11 cellular contexts compared by ENCODE assay signal in genomic region chr10:3455385-3456334, GRCh38.
A peak's percentile ranks its signal among the peaks of the same experiment; 100 is the strongest.
DNase-seq lines count a peak whose midpoint lies in the region; ATAC-seq and TF ChIP-seq lines count a peak whose summit lies in the region.
"Had no signal": no experiment of that assay in that cellular context is flagged by ENCODE, and none has a peak within 500 bp of the region (broad histone marks: within the 10 kb centered on the region; RNA-seq: fewer than 3 reads in every experiment).

No MANE protein-coding gene starts in this region.

- no peak for DNase-seq in left ventricle myocardium inferior
- DNase-seq in right atrium auricular region (ENCODE audit: low spot score) = no peak
- DNase-seq in activated CD8-positive, alpha-beta T cell treated with anti-CD3 and anti-CD28 coated beads, Interleukin-2, amount 10 ng/mL, durations not matched to agents 7 days and 5 days = no peak
- DNase-seq in glomerular visceral epithelial cell (ENCODE audit: extremely low spot score) = peak; percentile 83
- no peak for DNase-seq in type B pancreatic cell (ENCODE audit: extremely low spot score, unreplicated experiment)
- DNase-seq in NK-92 (lab: John Stamatoyannopoulos, UW; ENCODE audit: unreplicated experiment) = no peak
- DNase-seq in HAP-1 (ENCODE audit: low spot score in 2 of 2) = no peak
- DNase-seq: BE2C; central memory CD4-positive, alpha-beta T cell; NCI-H510A treated with DMSO at 0.1 percent for 48 hours had no signal

- intact Hi-C loops in left ventricle myocardium inferior (cut with micrococcal nuclease) = no loop called here

- peaks cover 5% of the 10 kb centered on the region for H3K27me3 Mint-ChIP-seq in activated CD8-positive, alpha-beta T cell treated with anti-CD3 and anti-CD28 coated beads, Interleukin-2, amount 10 ng/mL, durations not matched to agents 7 days and 5 days (ENCODE audit: low read depth)
- H3K27me3 Mint-ChIP-seq in type B pancreatic cell = no peaks in the 10 kb centered on the region

- no peak for ATAC-seq in activated CD8-positive, alpha-beta T cell treated with anti-CD3 and anti-CD28 coated beads, Interleukin-2, amount 10 ng/mL, durations not matched to agents 7 days and 5 days
- no peak for ATAC-seq in GM19467 (IDR thresholded peaks at IDR 0.05; ENCODE audit: unreplicated experiment)

- no peaks in the 10 kb centered on the region for H3K9me3 Mint-ChIP-seq in activated CD8-positive, alpha-beta T cell treated with anti-CD3 and anti-CD28 coated beads, Interleukin-2, amount 10 ng/mL, durations not matched to agents 7 days and 5 days (ENCODE audit: insufficient read depth)
- peaks cover 15% of the 10 kb centered on the region for H3K9me3 Mint-ChIP-seq in type B pancreatic cell

- H3K4me1 ChIP-seq in left ventricle myocardium inferior = peaks cover 34% of the 10 kb centered on the region
- peaks cover 0 to 20% of the 10 kb centered on the region in 2 donors for H3K4me1 ChIP-seq in right atrium auricular region
- no peaks in the 10 kb centered on the region for H3K4me1 ChIP-seq in HAP-1
- H3K4me1 ChIP-seq: BE2C had no signal

- H3K27ac Mint-ChIP-seq in activated CD8-positive, alpha-beta T cell treated with anti-CD3 and anti-CD28 coated beads, Interleukin-2, amount 10 ng/mL, durations not matched to agents 7 days and 5 days = peak overlapping the region; percentile 76
- H3K27ac Mint-ChIP-seq in type B pancreatic cell = peak overlapping the region; percentile 63

- H3K36me3 Mint-ChIP-seq in activated CD8-positive, alpha-beta T cell treated with anti-CD3 and anti-CD28 coated beads, Interleukin-2, amount 10 ng/mL, durations not matched to agents 7 days and 5 days (ENCODE audit: low read depth) = no peaks in the 10 kb centered on the region
- H3K36me3 Mint-ChIP-seq in type B pancreatic cell = peaks cover 4% of the 10 kb centered on the region

- POLR2A ChIA-PET in activated CD8-positive, alpha-beta T cell treated with anti-CD3 and anti-CD28 coated beads, Interleukin-2, amount 10 ng/mL, durations not matched to agents 7 days and 5 days (lab: Charles Lee) = interaction anchor here (0.6 kb wide), 1 partner anchor 321 kb away, joined by 3 read pairs; no protein-coding TSS in a partner anchor

- no peaks in the 10 kb centered on the region for H3K9me3 ChIP-seq in left ventricle myocardium inferior (replicated peaks)
- H3K9me3 ChIP-seq in right atrium auricular region = no peaks in the 10 kb centered on the region
- no peaks in the 10 kb centered on the region for H3K9me3 ChIP-seq in HAP-1
- H3K9me3 ChIP-seq: BE2C had no signal

- CTCF ChIA-PET in activated CD8-positive, alpha-beta T cell treated with anti-CD3 and anti-CD28 coated beads, Interleukin-2, amount 10 ng/mL, durations not matched to agents 7 days and 5 days (lab: Charles Lee) = no interaction called here

- H3K36me3 ChIP-seq in left ventricle myocardium inferior = no peaks in the 10 kb centered on the region
- no peaks in the 10 kb centered on the region for H3K36me3 ChIP-seq in right atrium auricular region
- H3K36me3 ChIP-seq in HAP-1 (replicated peaks) = no peaks in the 10 kb centered on the region
- H3K36me3 ChIP-seq: BE2C had no signal

- in situ Hi-C loops in HAP-1 (cut with MboI; ENCODE audit: low sequenced_read_pairs) = no loop called here

- no peak for TF ChIP-seq CTCF in left ventricle myocardium inferior (IDR thresholded peaks at IDR 0.05; ENCODE audit: borderline replicate concordance)
- no peak for TF ChIP-seq CTCF in right atrium auricular region (IDR thresholded peaks at IDR 0.05)
- TF ChIP-seq CTCF in type B pancreatic cell (conservative IDR thresholded peaks at IDR 0.05) = no peak

- H3K4me1 Mint-ChIP-seq in activated CD8-positive, alpha-beta T cell treated with anti-CD3 and anti-CD28 coated beads, Interleukin-2, amount 10 ng/mL, durations not matched to agents 7 days and 5 days (ENCODE audit: low read depth) = peaks cover 23% of the 10 kb centered on the region
- peaks cover 40% of the 10 kb centered on the region for H3K4me1 Mint-ChIP-seq in type B pancreatic cell (ENCODE audit: unreplicated experiment)

- no peak overlapping the region for H3K4me3 Mint-ChIP-seq in activated CD8-positive, alpha-beta T cell treated with anti-CD3 and anti-CD28 coated beads, Interleukin-2, amount 10 ng/mL, durations not matched to agents 7 days and 5 days
- H3K4me3 Mint-ChIP-seq in type B pancreatic cell = no peak overlapping the region

- no peaks in the 10 kb centered on the region for H3K27me3 ChIP-seq in left ventricle myocardium inferior (ENCODE audit: low read depth)
- H3K27me3 ChIP-seq in right atrium auricular region = no peaks in the 10 kb centered on the region
- no peaks in the 10 kb centered on the region for H3K27me3 ChIP-seq in HAP-1 (ENCODE audit: low read depth)
- H3K27me3 ChIP-seq: BE2C had no signal

- H3K4me3 ChIP-seq in left ventricle myocardium inferior (no peak overlapping the region), right atrium auricular region (no peak overlapping the region), HAP-1 (no peak overlapping the region)

- H3K27ac ChIP-seq in left ventricle myocardium inferior (replicated peaks) (peak overlapping the region; percentile 68), right atrium auricular region (no peak overlapping the region)
